In genomic region chr13:26949701-26950345, GRCh38 we compare ENCODE assay signal across 27 cellular contexts.
"Had no signal": no experiment of that assay in that cellular context is flagged by ENCODE, and none has a peak within 500 bp of the region (broad histone marks: within the 10 kb centered on the region; RNA-seq: fewer than 3 reads in every experiment).

No MANE protein-coding gene starts in this region.

- H3K4me3 ChIP-seq: left ventricle myocardium inferior, tibial artery had no signal

- DNase-seq: activated CD4-positive, alpha-beta T cell treated with anti-CD3 and anti-CD28 coated beads for 36 hours; activated CD4-positive, alpha-beta T cell treated with anti-CD3 and anti-CD28 coated beads, Interleukin-2, amount 50 U/mL, for 48 hours; activated gamma-delta T cell treated with Interleukin-2 at 50 U/mL for 16 hours; activated naive CD8-positive, alpha-beta T cell treated with anti-CD3 and anti-CD28 coated beads, Interleukin-2, amount 10 ng/mL, durations not matched to agents 7 days and 5 days; activated T-cell treated with anti-CD3 and anti-CD28 coated beads for 4 hours; brain microvascular endothelial cell; central memory CD4-positive, alpha-beta T cell; erythroblast; foreskin melanocyte; glutamatergic neuron; kidney; left ventricle myocardium inferior; mammary epithelial cell; midbrain; nephron progenitor cell; nucleus accumbens; posterior cingulate gyrus; retina; stimulated activated CD4-positive, alpha-beta T cell treated with anti-CD3 and anti-CD28 coated beads, Interleukin-12 subunit alpha, Interleukin-12 subunit beta, amount 100 ng/mL, for 4 hours; stimulated activated CD4-positive, alpha-beta T cell treated with anti-CD3 and anti-CD28 coated beads, Interleukin-1b, Interleukin-23, amount 100 ng/mL, for 48 hours; stimulated activated naive CD8-positive, alpha-beta T cell treated with anti-CD3 and anti-CD28 coated beads, Interleukin-15, Interleukin-2, amounts not matched to agents 100 U/mL and 50 U/mL, for 24 hours; substantia nigra; T-helper 2 cell; tibial artery had no signal

- H3K27ac ChIP-seq: brain microvascular endothelial cell, left ventricle myocardium inferior, tibial artery had no signal

- H3K9me3 ChIP-seq: left ventricle myocardium inferior, tibial artery had no signal

- H3K36me3 ChIP-seq: brain microvascular endothelial cell, left ventricle myocardium inferior, tibial artery had no signal

- H3K4me1 ChIP-seq: left ventricle myocardium inferior, tibial artery had no signal

- FAIRE-seq: colon, endometrium, kidney, urothelium cell line had no signal
